Comparison of ENCODE assay signal across 9 cellular contexts in genomic region chr13:101916758-101917474, GRCh38.
A peak's percentile ranks its signal among the peaks of the same experiment; 100 is the strongest.
DNase-seq lines count a peak whose midpoint lies in the region; ATAC-seq and TF ChIP-seq lines count a peak whose summit lies in the region.
"Had no signal": no experiment of that assay in that cellular context is flagged by ENCODE, and none has a peak within 500 bp of the region (broad histone marks: within the 10 kb centered on the region; RNA-seq: fewer than 3 reads in every experiment).

No MANE protein-coding gene starts in this region.

- H3K4me1 Mint-ChIP-seq in neural progenitor cell, result peaks cover 30% of the 10 kb centered on the region

- no peaks in the 10 kb centered on the region for H3K36me3 Mint-ChIP-seq in neural progenitor cell

- H3K9me3 ChIP-seq in HUES64 (ENCODE audit: insufficient read depth, low read depth, low read length) (no peaks in the 10 kb centered on the region), esophagus squamous epithelium (no peaks in the 10 kb centered on the region), neural progenitor cell (ENCODE audit: low read depth) (no peaks in the 10 kb centered on the region)
- H3K9me3 ChIP-seq: tibial nerve had no signal

- H3K79me2 ChIP-seq in neural progenitor cell (ENCODE audit: low read depth), result no peaks in the 10 kb centered on the region

- no peak overlapping the region for H2AFZ ChIP-seq in neural progenitor cell (replicated peaks)

- H3K27ac Mint-ChIP-seq in neural progenitor cell, result no peak overlapping the region

- H3K4me3 ChIP-seq in HUES64 (ENCODE audit: low read length), result peak overlapping the region; percentile 57
- H3K4me3 ChIP-seq in esophagus squamous epithelium, result peak overlapping the region; percentile 9 to 63 (median 30)
- H3K4me3 ChIP-seq in neural progenitor cell, result peak overlapping the region; percentile 67

- H3K27ac ChIP-seq in HUES64 (ENCODE audit: low read depth, low read length), result no peak overlapping the region
- no peak overlapping the region for H3K27ac ChIP-seq in esophagus squamous epithelium
- no peak overlapping the region for H3K27ac ChIP-seq in neural progenitor cell
- H3K27ac ChIP-seq: tibial nerve had no signal

- peak overlapping the region; percentile 96 for H3K4me2 ChIP-seq in neural progenitor cell

- under 1% methylated on average over 74 of the region's 74 CpGs for WGBS in HUES64
- 2 to 11% methylated on average over 8 to 19 of the region's 74 CpGs for WGBS in esophagus squamous epithelium, 2 donors

- H3K4me3 Mint-ChIP-seq in neural progenitor cell, result peak overlapping the region; percentile 83

- intact Hi-C loops in esophagus squamous epithelium (cut with DNase I), result no loop called here

- peaks cover 20% of the 10 kb centered on the region for H3F3A ChIP-seq in neural progenitor cell (ENCODE audit: low read depth)

- ATAC-seq in HG03460 (IDR thresholded peaks at IDR 0.05; ENCODE audit: unreplicated experiment), result no peak
- ATAC-seq in HG03025 (IDR thresholded peaks at IDR 0.05; ENCODE audit: low FRiP score, unreplicated experiment), result no peak
- ATAC-seq in GM21825 (IDR thresholded peaks at IDR 0.05; ENCODE audit: unreplicated experiment), result no peak

- no peaks in the 10 kb centered on the region for H3K9me3 Mint-ChIP-seq in neural progenitor cell

- H3K36me3 ChIP-seq in HUES64 (ENCODE audit: insufficient read depth, low read length) (no peaks in the 10 kb centered on the region), esophagus squamous epithelium (no peaks in the 10 kb centered on the region), neural progenitor cell (no peaks in the 10 kb centered on the region)
- H3K36me3 ChIP-seq: tibial nerve had no signal

- peaks cover 42% of the 10 kb centered on the region for H3K27me3 Mint-ChIP-seq in neural progenitor cell (ENCODE audit: insufficient read depth, low read depth)

- TF ChIP-seq CTCF in esophagus squamous epithelium (IDR thresholded peaks at IDR 0.05), result no peak
- no peak for TF ChIP-seq CTCF in neural progenitor cell (IDR thresholded peaks at IDR 0.05)

- H3K9ac ChIP-seq in HUES64 (ENCODE audit: low read depth, low read length), result no peak overlapping the region
- no peak overlapping the region for H3K9ac ChIP-seq in neural progenitor cell

- no peak for TF ChIP-seq POLR2A in esophagus squamous epithelium (IDR thresholded peaks at IDR 0.05)

- peaks cover 16% of the 10 kb centered on the region for H3K4me1 ChIP-seq in HUES64 (ENCODE audit: insufficient read depth, low read length)
- H3K4me1 ChIP-seq in esophagus squamous epithelium, result peaks cover 4 to 35% (median 10%) of the 10 kb centered on the region in 3 donors
- H3K4me1 ChIP-seq in neural progenitor cell, result peaks cover 11% of the 10 kb centered on the region

- H4K20me1 ChIP-seq in neural progenitor cell (ENCODE audit: low read depth), result peaks cover 58% of the 10 kb centered on the region

- DNase-seq in AG20443 (ENCODE audit: low spot score) (peak; percentile 13), esophagus squamous epithelium (lab: John Stamatoyannopoulos, UW) (no peak), neural progenitor cell (ENCODE audit: low spot score) (peak; percentile 40), NCI-H2029 treated with DMSO at 0.1 percent for 48 hours (lab: John Stamatoyannopoulos, UW) (no peak)

- H3K27me3 ChIP-seq in HUES64 (ENCODE audit: insufficient read depth, low read length) (peaks cover 88% of the 10 kb centered on the region), esophagus squamous epithelium (peaks cover 0 to 77% (median 9%) of the 10 kb centered on the region in 4 donors), neural progenitor cell (peaks cover 100% of the 10 kb centered on the region)

Comparison
In these comparisons a context has a peak if more than half of its experiments do, and no peak if none do; other contexts are left out.
1. DNase-seq: peak in AG20443 (single experiment) and neural progenitor cell (single experiment); none in esophagus squamous epithelium (single experiment) and NCI-H2029 treated with DMSO at 0.1 percent for 48 hours (single experiment).
2. Peak in every context shown above with its lines, with median percentiles within 50 percentile points of each other: H3K4me3 ChIP-seq.